ENCODE assay signal across 8 cellular contexts in genomic region chr10:33336606-33337334, GRCh38. TPM values are rescaled to one million over a fixed set of nuclear protein-coding genes. Genes with fewer than 3 reads are reported as not detected.
DNase-seq lines count a peak whose midpoint lies in the region; ATAC-seq, FAIRE-seq and TF ChIP-seq lines count a peak whose summit lies in the region.

No MANE protein-coding gene starts in this region.

- peaks cover 16% of the 10 kb centered on the region for H3K36me3 ChIP-seq in ACC112 (ENCODE audit: insufficient read depth, low read length)
- H3K36me3 ChIP-seq in pancreas: no peaks in the 10 kb centered on the region

- H3K4me2 ChIP-seq in H9 (ENCODE audit: insufficient read depth, insufficient read length, low read length): peak overlapping the region; percentile 63

- H3K14ac ChIP-seq in H9 (ENCODE audit: insufficient read depth, low read length): no peak overlapping the region

- H3K18ac ChIP-seq in H9 (ENCODE audit: insufficient read length, low read depth, low read length): no peak overlapping the region

- no peak overlapping the region for H3K4ac ChIP-seq in H9 (ENCODE audit: low read depth, low read length)

- no peak overlapping the region for H4K5ac ChIP-seq in H9 (ENCODE audit: insufficient read length, low read depth, low read length)

- H3K4me1 ChIP-seq in ACC112 (ENCODE audit: control insufficient read depth, insufficient read depth, low read length, unreplicated experiment): peaks cover 38% of the 10 kb centered on the region
- no peaks in the 10 kb centered on the region for H3K4me1 ChIP-seq in H9 (ENCODE audit: insufficient read depth, low read length)
- H3K4me1 ChIP-seq in pancreas: peaks cover 0 to 9% (median 7%) of the 10 kb centered on the region in 3 donors

- peaks cover 75% of the 10 kb centered on the region for H3K27me3 Mint-ChIP-seq in H9 (ENCODE audit: low read depth)
- H3K27me3 Mint-ChIP-seq in activated T-helper 17 cell treated with anti-CD3 and anti-CD28 coated beads, Interleukin-2, amount 50 U/mL, for 72 hours: peaks cover 39% of the 10 kb centered on the region

- H3K9ac ChIP-seq in H9 (ENCODE audit: extremely low read depth, insufficient read length, low read length): no peak overlapping the region

- H3K4me3 Mint-ChIP-seq in H9: peak overlapping the region; percentile 76 to 91
- H3K4me3 Mint-ChIP-seq in activated T-helper 17 cell treated with anti-CD3 and anti-CD28 coated beads, Interleukin-2, amount 50 U/mL, for 72 hours: peak overlapping the region; percentile 46

- H4K20me1 ChIP-seq in H9 (ENCODE audit: control insufficient read depth, insufficient read depth, insufficient read length): no peaks in the 10 kb centered on the region

- no peak overlapping the region for H2BK120ac ChIP-seq in H9 (ENCODE audit: low read depth, low read length, poor library complexity, severe bottlenecking)

- no peak overlapping the region for H2AFZ ChIP-seq in ACC112 (ENCODE audit: low read length, unreplicated experiment)
- no peak overlapping the region for H2AFZ ChIP-seq in H9 (ENCODE audit: low read length)

- H3K23ac ChIP-seq in H9 (ENCODE audit: insufficient read length, low read depth, low read length): no peak overlapping the region

- H4K91ac ChIP-seq in H9 (ENCODE audit: insufficient read length, low read depth, low read length): no peak overlapping the region

- H3K4me3 ChIP-seq in ACC112 (ENCODE audit: low read depth, low read length) (peak overlapping the region; percentile 96), pancreas (peak overlapping the region; percentile 54 to 78 (median 69))

- no peak overlapping the region for H2AK5ac ChIP-seq in H9 (ENCODE audit: insufficient read length, low read length)

- H2BK5ac ChIP-seq in H9 (ENCODE audit: insufficient read length, low read length): no peak overlapping the region

- H3K27me3 ChIP-seq in ACC112 (ENCODE audit: insufficient read depth, low read length) (no peaks in the 10 kb centered on the region), H9 (ENCODE audit: insufficient read depth, low read length) (peaks cover 11% of the 10 kb centered on the region; the same call in 1 of the 2 replicates), pancreas (no peaks in the 10 kb centered on the region)

- H3K79me2 ChIP-seq in ACC112 (ENCODE audit: control insufficient read depth, insufficient read depth, low read length, unreplicated experiment) (peaks cover 56% of the 10 kb centered on the region), H9 (ENCODE audit: insufficient read depth, low read length) (no peaks in the 10 kb centered on the region)

- H2BK15ac ChIP-seq in H9 (ENCODE audit: low read depth, low read length): no peak overlapping the region

- H3K9me3 Mint-ChIP-seq in H9: no peaks in the 10 kb centered on the region; a peak in 2 of 5 replicates
- no peaks in the 10 kb centered on the region for H3K9me3 Mint-ChIP-seq in activated T-helper 17 cell treated with anti-CD3 and anti-CD28 coated beads, Interleukin-2, amount 50 U/mL, for 72 hours

- H2BK20ac ChIP-seq in H9 (ENCODE audit: low read depth, low read length, poor library complexity, severe bottlenecking): no peak overlapping the region

- H3K27ac ChIP-seq in ACC112 (ENCODE audit: low read depth, low read length) (peak overlapping the region; percentile 85), H9 (ENCODE audit: insufficient read length, low read depth, low read length) (no peak overlapping the region), pancreas (peak overlapping the region; percentile 79 to 94 (median 92))

- no peak overlapping the region for H3K27ac Mint-ChIP-seq in H9
- no peak overlapping the region for H3K27ac Mint-ChIP-seq in activated T-helper 17 cell treated with anti-CD3 and anti-CD28 coated beads, Interleukin-2, amount 50 U/mL, for 72 hours

- no peak for FAIRE-seq in pancreas (lab: Jason Lieb, UNC)

- WGBS in H9 (ENCODE audit: extremely low coverage, insufficient read length, low lambda C conversion rate): no CpG with 5 or more reads among the region's 66 CpGs
- 1 to 2% methylated on average over 55 to 66 of the region's 66 CpGs for WGBS in pancreas, 2 donors

- DNase-seq in H9 (peak; percentile 48), Right ventricle myocardium superior (peak; percentile 84), pancreas (peak; percentile 29 to 84 (median 56)), kidney glomerular epithelial cell (lab: John Stamatoyannopoulos, UW) (no peak)

- H4K8ac ChIP-seq in H9 (replicated peaks; ENCODE audit: insufficient read length, low read depth, low read length): no peak overlapping the region

- intact Hi-C loops in Right ventricle myocardium superior (cut with DNase I): loop anchor here (10.0 kb wide), 2 partner anchors 142 to 468 kb away; no protein-coding TSS in a partner anchor
- intact Hi-C loops in pancreas (cut with DNase I): loop anchor here in 1 of 3 donors (5.0 kb wide), 1 partner anchor 1301 kb away; no protein-coding TSS in a partner anchor

- ATAC-seq in activated T-helper 17 cell treated with anti-CD3 and anti-CD28 coated beads, Interleukin-2, amount 50 U/mL, for 72 hours (replicated peaks): no peak
- peak; percentile 39 for ATAC-seq in Right ventricle myocardium superior (ENCODE audit: poor library complexity)
- ATAC-seq in pancreas: peak; percentile 2 to 11 (median 5)
- no peak for ATAC-seq in GM21360 (IDR thresholded peaks at IDR 0.05; ENCODE audit: unreplicated experiment)
- ATAC-seq in HG03565 (IDR thresholded peaks at IDR 0.05; ENCODE audit: unreplicated experiment): no peak

- peaks cover 27% of the 10 kb centered on the region for H3K23me2 ChIP-seq in H9 (ENCODE audit: insufficient read length, low read depth, low read length, poor library complexity, severe bottlenecking)

- H3K56ac ChIP-seq in H9 (ENCODE audit: insufficient read length, low read depth, low read length): no peak overlapping the region

- H3K9me3 ChIP-seq in H9 (ENCODE audit: control insufficient read depth, low read depth, low read length) (no peaks in the 10 kb centered on the region), pancreas (no peaks in the 10 kb centered on the region)

- H3T11ph ChIP-seq in H9 (ENCODE audit: low read length): no peak overlapping the region

- no peaks in the 10 kb centered on the region for H3K36me3 Mint-ChIP-seq in H9 (ENCODE audit: insufficient read depth in 1 of 3, low read depth in 3 of 3)
- no peaks in the 10 kb centered on the region for H3K36me3 Mint-ChIP-seq in activated T-helper 17 cell treated with anti-CD3 and anti-CD28 coated beads, Interleukin-2, amount 50 U/mL, for 72 hours (ENCODE audit: low read depth)

- H2BK12ac ChIP-seq in H9 (ENCODE audit: insufficient read length, low read depth, low read length): no peak overlapping the region

- H3K4me1 Mint-ChIP-seq in H9: peaks cover 23 to 34% of the 10 kb centered on the region in 2 experiments
- H3K4me1 Mint-ChIP-seq in activated T-helper 17 cell treated with anti-CD3 and anti-CD28 coated beads, Interleukin-2, amount 50 U/mL, for 72 hours: peaks cover 6% of the 10 kb centered on the region

- no peak for TF ChIP-seq CTCF in H9 (conservative IDR thresholded peaks at IDR 0.05)
- no peak for TF ChIP-seq CTCF in pancreas (IDR thresholded peaks at IDR 0.05)

- H3K79me1 ChIP-seq in H9 (ENCODE audit: insufficient read depth, low read depth, low read length, poor library complexity, severe bottlenecking): no peaks in the 10 kb centered on the region

RNA-seq across cellular contexts. Expression of gene NRP1, which starts 2.3 kb away (rescaled TPM):
- 4.1 and 4.6 TPM in 2 replicates for total RNA-seq in H9 (2021)
- 1 to 10 TPM in 1 of 2 donors, under 1 TPM in 1; 0.90 to 1.2 TPM for total RNA-seq in activated T-helper 17 cell treated with anti-CD3 and anti-CD28 coated beads, Interleukin-2, amount 50 U/mL, for 72 hours
- 159 TPM for total RNA-seq in Right ventricle myocardium superior
- total RNA-seq in pancreas: 10 to 100 TPM; 26.2 to 56.4 (median 32.8) TPM
- polyA plus RNA-seq in pancreas: 10 to 100 TPM; 12.0 to 26.0 TPM

Comparison
In these comparisons a context has a peak if more than half of its experiments do, and no peak if none do; other contexts are left out.
1. ATAC-seq: peak in Right ventricle myocardium superior (single experiment) and pancreas (4 of 4); none in activated T-helper 17 cell treated with anti-CD3 and anti-CD28 coated beads, Interleukin-2, amount 50 U/mL, for 72 hours (single experiment), GM21360 (single experiment) and HG03565 (single experiment).